ENCODE assay signal across 8 cellular contexts in genomic region chr16:2224183-2224486, GRCh38. TPM values are rescaled to one million over a fixed set of nuclear protein-coding genes. Genes with fewer than 3 reads are reported as not detected.
DNase-seq lines count a peak whose midpoint lies in the region; ATAC-seq and TF ChIP-seq lines count a peak whose summit lies in the region.

No MANE protein-coding gene starts in this region.

- DNase-seq in adipocyte (ENCODE audit: low read depth) (no peak), kidney epithelial cell (ENCODE audit: low read depth) (no peak), testis (no peak), ACHN (no peak)
- DNase-seq in stimulated activated CD4-positive, alpha-beta T cell treated with anti-CD3 and anti-CD28 coated beads, Interleukin-1b, Interleukin-23, amount 100 ng/mL, for 48 hours, result no peak

- intact Hi-C loops in testis (cut with DNase I; ENCODE audit: low total_unique reads), result no loop called here

- H3K9ac ChIP-seq in adipocyte (ENCODE audit: low read length), result peak overlapping the region; percentile 96

- ATAC-seq in HG02885 (IDR thresholded peaks at IDR 0.05; ENCODE audit: poor library complexity, unreplicated experiment), result peak; percentile 16
- no peak for ATAC-seq in HG02852 (IDR thresholded peaks at IDR 0.05; ENCODE audit: unreplicated experiment)

- peaks cover 52% of the 10 kb centered on the region for H3K79me2 ChIP-seq in DOHH2 (ENCODE audit: control insufficient read depth, low read length)

- 0 out of 2 replicates have a peak, but pooled peaks cover 2% of the 10 kb centered on the region for H3F3A ChIP-seq in DOHH2 (ENCODE audit: control insufficient read depth, insufficient read depth)

- peak overlapping the region; percentile 91 for H3K4me2 ChIP-seq in DOHH2 (ENCODE audit: low read length)

- 19 to 25% methylated on average over 3 to 5 of the region's 5 CpGs for WGBS in testis, 2 donors

- in situ Hi-C loops in ACHN (cut with HindIII; ENCODE audit: low pct_ligation_motif_present, low pct_unique_long_range_greater_than_20kb, low sequenced_read_pairs), result no loop called here

- no peaks in the 10 kb centered on the region for H4K20me1 ChIP-seq in DOHH2 (ENCODE audit: control insufficient read depth, insufficient read depth, low read depth, low read length)

- TF ChIP-seq CTCF in DOHH2 (IDR thresholded peaks at IDR 0.05; ENCODE audit: low read depth, low read length, poor library complexity, severe bottlenecking) (no peak), kidney epithelial cell (IDR thresholded peaks at IDR 0.05; ENCODE audit: insufficient read depth, low read length, poor library complexity, severe bottlenecking) (no peak), testis (IDR thresholded peaks at IDR 0.05) (no peak)

- H3K36me3 ChIP-seq in DOHH2 (ENCODE audit: control insufficient read depth, low read length) (peaks cover 26% of the 10 kb centered on the region), adipocyte (ENCODE audit: control insufficient read depth, insufficient read depth, low read length, severe bottlenecking) (peaks cover 10% of the 10 kb centered on the region), kidney epithelial cell (ENCODE audit: control insufficient read depth, insufficient read depth, low read length) (no peaks in the 10 kb centered on the region), testis (ENCODE audit: low read depth, missing control alignments) (no peaks in the 10 kb centered on the region)

- H3K9me2 ChIP-seq in DOHH2 (replicated peaks; ENCODE audit: control insufficient read depth, low read length), result no peaks in the 10 kb centered on the region

- peak overlapping the region; percentile 64 for H3K27ac ChIP-seq in DOHH2 (ENCODE audit: low read depth, low read length)
- peak overlapping the region; percentile 75 to 84 for H3K27ac ChIP-seq in testis

- H3K4me1 ChIP-seq in DOHH2 (ENCODE audit: control insufficient read depth, low read length), result peaks cover 11% of the 10 kb centered on the region
- peaks cover 12% of the 10 kb centered on the region for H3K4me1 ChIP-seq in adipocyte (ENCODE audit: control insufficient read depth, insufficient read depth, low read length)
- H3K4me1 ChIP-seq in testis, result peaks cover 19% of the 10 kb centered on the region

- TF ChIP-seq POLR2A in testis (IDR thresholded peaks at IDR 0.05), result no peak

- no peaks in the 10 kb centered on the region for H3K9me3 ChIP-seq in DOHH2 (ENCODE audit: control insufficient read depth, insufficient read depth, low read length)
- no peaks in the 10 kb centered on the region for H3K9me3 ChIP-seq in adipocyte (ENCODE audit: control insufficient read depth, low read length)
- no peaks in the 10 kb centered on the region for H3K9me3 ChIP-seq in testis

- H3K27me3 ChIP-seq in DOHH2 (ENCODE audit: control insufficient read depth, low read length) (no peaks in the 10 kb centered on the region), adipocyte (replicated peaks; ENCODE audit: control insufficient read depth, insufficient read depth, low read length) (no peaks in the 10 kb centered on the region), kidney epithelial cell (ENCODE audit: control insufficient read depth, insufficient read depth, low read length) (no peaks in the 10 kb centered on the region), testis (no peaks in the 10 kb centered on the region)

- H3K4me3 ChIP-seq in DOHH2 (ENCODE audit: low read length) (peak overlapping the region; percentile 94), adipocyte (ENCODE audit: low read length) (peak overlapping the region; percentile 88), kidney epithelial cell (ENCODE audit: low read depth, low read length) (peak overlapping the region; percentile 95), testis (peak overlapping the region; percentile 87 to 90)

RNA-seq across cellular contexts. Expression of gene E4F1, which starts 0.7 kb away (rescaled TPM):
- total RNA-seq in kidney epithelial cell (28.6 and 36.9 TPM in 2 replicates), testis (10 to 100 TPM; 57.4 to 69.4 TPM)
- 20.0 TPM for polyA plus RNA-seq in testis (ENCODE audit: insufficient read depth, low read depth, low replicate concordance)

RNA-seq across cellular contexts. Expression of gene PGP, which starts 9.5 kb away (rescaled TPM):
- total RNA-seq in kidney epithelial cell (15.7 and 17.7 TPM in 2 replicates), testis (100 to 1,000 TPM in 1 of 2 donors, 10 to 100 TPM in 1; 50.0 to 118 TPM)
- 56.3 TPM for polyA plus RNA-seq in testis (ENCODE audit: insufficient read depth, low read depth, low replicate concordance)

RNA-seq across cellular contexts. Expression of gene DNASE1L2, which starts 12.1 kb away (rescaled TPM):
- total RNA-seq in kidney epithelial cell, result 0.21 and 2.3 TPM in 2 replicates
- 1 to 10 TPM; 2.5 to 3.5 TPM for total RNA-seq in testis
- 1.1 TPM for polyA plus RNA-seq in testis (ENCODE audit: insufficient read depth, low read depth, low replicate concordance)

RNA-seq across cellular contexts. Expression of gene BRICD5, which starts 13.5 kb away (rescaled TPM):
- total RNA-seq in kidney epithelial cell, result 2.0 and 4.2 TPM in 2 replicates
- 10 to 100 TPM; 37.8 to 66.5 TPM for total RNA-seq in testis
- polyA plus RNA-seq in testis (ENCODE audit: insufficient read depth, low read depth, low replicate concordance), result 25.1 TPM

RNA-seq across cellular contexts. Expression of gene MLST8, which starts 18.9 kb away (rescaled TPM):
- total RNA-seq in kidney epithelial cell, result 77.2 and 102 TPM in 2 replicates
- 100 to 1,000 TPM in 1 of 2 donors, 10 to 100 TPM in 1; 95.4 to 113 TPM for total RNA-seq in testis
- 89.0 TPM for polyA plus RNA-seq in testis (ENCODE audit: insufficient read depth, low read depth, low replicate concordance)
